11 cellular contexts compared by ENCODE assay signal in the genomic region with DNA sequence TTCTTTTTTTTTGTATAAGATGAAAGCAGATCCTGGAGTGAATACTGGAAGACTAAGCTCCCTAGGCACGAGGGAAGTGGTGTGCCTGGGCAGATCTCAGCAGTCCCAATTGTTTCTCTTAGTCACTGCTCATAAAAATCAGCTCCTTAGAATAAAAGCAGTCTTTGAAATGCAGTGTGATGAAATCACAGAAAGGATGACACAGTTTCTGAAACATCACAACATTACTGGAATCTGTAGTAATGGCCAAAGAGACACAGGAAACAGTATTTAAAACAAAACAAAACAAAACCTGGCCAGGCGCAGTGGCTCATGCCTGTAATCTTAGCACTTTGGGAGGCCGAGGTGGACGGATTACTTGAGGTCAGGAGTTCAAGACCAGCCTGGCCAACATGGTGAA. TPM values are rescaled to one million over a fixed set of nuclear protein-coding genes. Genes with fewer than 3 reads are reported as not detected.
A peak's percentile ranks its signal among the peaks of the same experiment; 100 is the strongest.
DNase-seq lines count a peak whose midpoint lies in the region; ATAC-seq and TF ChIP-seq lines count a peak whose summit lies in the region.
"Had no signal": no experiment of that assay in that cellular context is flagged by ENCODE, and none has a peak within 500 bp of the region (broad histone marks: within the 10 kb centered on the region; RNA-seq: fewer than 3 reads in every experiment).

No MANE protein-coding gene starts in this region.

- POLR2A ChIA-PET in Panc1 (lab: Charles Lee) = no interaction called here
- POLR2A ChIA-PET in activated CD4-positive, alpha-beta memory T cell treated with anti-CD3 and anti-CD28 coated beads, Interleukin-2, amount 10 ng/mL, durations not matched to agents 7 days and 5 days (lab: Charles Lee) = interaction anchor here (0.5 kb wide), 1 partner anchor 20 kb away, joined by 3 read pairs; no protein-coding TSS in a partner anchor

- 72 to 73% methylated on average over 4 of the region's 4 CpGs for WGBS in testis, 2 donors

- no peaks in the 10 kb centered on the region for H3K9me3 Mint-ChIP-seq in activated CD4-positive, alpha-beta memory T cell treated with anti-CD3 and anti-CD28 coated beads, Interleukin-2, amount 10 ng/mL, durations not matched to agents 7 days and 5 days

- no peak overlapping the region for H3K27ac ChIP-seq in Panc1 (ENCODE audit: low read length)
- H3K27ac ChIP-seq in testis = no peak overlapping the region
- H3K27ac ChIP-seq: esophagus squamous epithelium had no signal

- no TSS peak for BruUV-seq in Panc1 (replicated peaks; lab: Mats Ljungman, UMichigan)

- no peaks in the 10 kb centered on the region for H3K4me1 Mint-ChIP-seq in activated CD4-positive, alpha-beta memory T cell treated with anti-CD3 and anti-CD28 coated beads, Interleukin-2, amount 10 ng/mL, durations not matched to agents 7 days and 5 days

- H3K27ac Mint-ChIP-seq in activated CD4-positive, alpha-beta memory T cell treated with anti-CD3 and anti-CD28 coated beads, Interleukin-2, amount 10 ng/mL, durations not matched to agents 7 days and 5 days = no peak overlapping the region
- H3K27ac Mint-ChIP-seq: activated naive CD8-positive, alpha-beta T cell had no signal

- TF ChIP-seq POLR2A in testis (IDR thresholded peaks at IDR 0.05) = no peak

- H3K27me3 Mint-ChIP-seq in activated CD4-positive, alpha-beta memory T cell treated with anti-CD3 and anti-CD28 coated beads, Interleukin-2, amount 10 ng/mL, durations not matched to agents 7 days and 5 days = no peaks in the 10 kb centered on the region

- DNase-seq in EH (ENCODE audit: low read depth) = peak; percentile 98
- peak; percentile 79 for DNase-seq in Panc1 (ENCODE audit: low read depth, low spot score)
- peak; percentile 96 for DNase-seq in fibroblast of gingiva (ENCODE audit: low read depth)
- DNase-seq in renal cortical epithelial cell (ENCODE audit: low read depth) = peak; percentile 98
- DNase-seq in testis = no peak
- DNase-seq in middle frontal gyrus (ENCODE audit: extremely low spot score, low spot score) = no peak
- DNase-seq in dermis blood vessel endothelial cell = no peak
- DNase-seq in activated CD4-positive, alpha-beta memory T cell treated with anti-CD3 and anti-CD28 coated beads, Interleukin-2, amount 10 ng/mL, durations not matched to agents 7 days and 5 days = no peak
- DNase-seq: esophagus squamous epithelium; stimulated activated CD4-positive, alpha-beta T cell treated with anti-CD3 and anti-CD28 coated beads, Interleukin-2, amount 100 ng/mL, for 24 hours had no signal

- TF ChIP-seq CTCF in Panc1 (IDR thresholded peaks at IDR 0.05) (no peak), testis (IDR thresholded peaks at IDR 0.05) (no peak)

- CTCF ChIA-PET in Panc1 (lab: Charles Lee) = interaction anchor here (0.5 kb wide), 1 partner anchor 18 kb away, joined by 5 read pairs; no protein-coding TSS in a partner anchor
- CTCF ChIA-PET in activated CD4-positive, alpha-beta memory T cell treated with anti-CD3 and anti-CD28 coated beads, Interleukin-2, amount 10 ng/mL, durations not matched to agents 7 days and 5 days (lab: Charles Lee) = no interaction called here

- in situ Hi-C loops in Panc1 (cut with HindIII; ENCODE audit: low pct_unique_long_range_greater_than_20kb, low sequenced_read_pairs) = no loop called here

- H3K4me3 Mint-ChIP-seq in activated CD4-positive, alpha-beta memory T cell treated with anti-CD3 and anti-CD28 coated beads, Interleukin-2, amount 10 ng/mL, durations not matched to agents 7 days and 5 days = no peak overlapping the region
- H3K4me3 Mint-ChIP-seq: activated naive CD8-positive, alpha-beta T cell had no signal

- no peaks in the 10 kb centered on the region for H3K36me3 Mint-ChIP-seq in activated CD4-positive, alpha-beta memory T cell treated with anti-CD3 and anti-CD28 coated beads, Interleukin-2, amount 10 ng/mL, durations not matched to agents 7 days and 5 days (ENCODE audit: low read depth)

- H3K36me3 ChIP-seq in Panc1 (ENCODE audit: control insufficient read depth, insufficient read depth, low read length) (no peaks in the 10 kb centered on the region), testis (ENCODE audit: low read depth, missing control alignments) (no peaks in the 10 kb centered on the region)
- H3K36me3 ChIP-seq: esophagus squamous epithelium had no signal

- H3K27me3 ChIP-seq in Panc1 (ENCODE audit: control insufficient read depth, insufficient read depth, low read length) = no peaks in the 10 kb centered on the region
- no peaks in the 10 kb centered on the region for H3K27me3 ChIP-seq in testis
- H3K27me3 ChIP-seq: esophagus squamous epithelium had no signal

- H3K4me1 ChIP-seq in Panc1 (ENCODE audit: control insufficient read depth, insufficient read depth, low read length) (no peaks in the 10 kb centered on the region), testis (no peaks in the 10 kb centered on the region)

- H3K9me3 ChIP-seq in Panc1 (ENCODE audit: control insufficient read depth, insufficient read depth, low read depth, low read length) (no peaks in the 10 kb centered on the region), testis (no peaks in the 10 kb centered on the region)
- H3K9me3 ChIP-seq: esophagus squamous epithelium had no signal

- no peak overlapping the region for H3K4me3 ChIP-seq in Panc1 (ENCODE audit: low read depth in 2 of 2, low read length in 2 of 2)
- no peak overlapping the region for H3K4me3 ChIP-seq in testis
- H3K4me3 ChIP-seq: esophagus squamous epithelium had no signal

- ATAC-seq in Panc1 = peak; percentile 26; the same call in 1 of the 2 replicates

- intact Hi-C loops in Panc1 (cut with micrococcal nuclease; ENCODE audit: unreplicated experiment) (no loop called here), testis (cut with DNase I; ENCODE audit: low total_unique reads) (no loop called here)

RNA-seq across cellular contexts. Expression of gene ZFHX3, which starts 34.7 kb away (rescaled TPM):
- total RNA-seq in Panc1 (2021; ENCODE audit: unreplicated experiment) (7.1 TPM), renal cortical epithelial cell (4.5 and 14.2 TPM in 2 replicates), testis (10 to 100 TPM; 15.7 to 19.9 TPM), dermis blood vessel endothelial cell (5.6 and 9.1 TPM in 2 replicates)
- polyA plus RNA-seq in Panc1 (2012; ENCODE audit: insufficient read length) = 3.0 TPM
- polyA plus RNA-seq in testis (ENCODE audit: insufficient read depth, low read depth, low replicate concordance) = 3.3 TPM
- total RNA-seq in activated CD4-positive, alpha-beta memory T cell treated with anti-CD3 and anti-CD28 coated beads, Interleukin-2, amount 10 ng/mL, durations not matched to agents 7 days and 5 days = under 1 TPM; 0.38 to 0.43 TPM

Comparison
In these comparisons a context has a peak if more than half of its experiments do, and no peak if none do; other contexts are left out.
1. DNase-seq: peak in EH (single experiment), Panc1 (single experiment), fibroblast of gingiva (single experiment) and renal cortical epithelial cell (single experiment); none in testis (single experiment), middle frontal gyrus (single experiment), dermis blood vessel endothelial cell (single experiment) and activated CD4-positive, alpha-beta memory T cell treated with anti-CD3 and anti-CD28 coated beads, Interleukin-2, amount 10 ng/mL, durations not matched to agents 7 days and 5 days (single experiment).